ENCODE assay signal across 1 cellular context in the genomic region with DNA sequence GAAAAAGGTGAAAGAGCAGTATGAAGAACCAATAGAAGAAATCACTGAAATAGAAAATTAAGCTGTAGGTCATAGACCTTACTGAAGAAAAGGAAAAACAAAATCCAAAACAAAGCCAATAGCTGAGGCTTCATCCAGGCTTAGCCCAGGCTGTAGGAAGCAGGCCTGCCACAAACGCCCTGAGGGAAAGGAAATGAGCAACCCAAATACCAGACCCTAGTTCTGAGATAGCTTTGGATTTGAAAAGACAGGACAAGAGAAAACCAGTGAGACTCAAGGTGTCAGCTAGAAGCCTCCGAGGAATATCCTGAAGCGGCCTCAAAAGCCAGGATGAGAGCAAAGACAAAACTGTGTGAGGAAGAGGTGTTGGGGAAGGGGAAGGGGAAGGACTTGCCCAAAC.
TF ChIP-seq lines count a peak whose summit lies in the region.

No MANE protein-coding gene starts in this region.

TF ChIP-seq in IMR-90, 13 proteins besides CTCF, POLR2A, EP300 and RAD21:
- no peak for TF ChIP-seq MAFK (IDR thresholded peaks at IDR 0.05; ENCODE audit: low read depth, low read length)
- no peak for TF ChIP-seq CHD1 (IDR thresholded peaks at IDR 0.05; ENCODE audit: low read depth, low read length)
